ENCODE assay signal across 1 cellular context in genomic region chr7:118183586-118184391, GRCh38.
A peak's percentile ranks its signal among the peaks of the same experiment; 100 is the strongest.
TF ChIP-seq lines count a peak whose summit lies in the region.

TSS of gene LSM8 (plus strand) at chr7:118184164. CDS start at chr7:118184224, 60 bp downstream.

TF ChIP-seq in HepG2, 621 proteins besides CTCF, POLR2A, EP300 and RAD21 (continued from another document and continues in another):
- peak; percentile 97 for TF ChIP-seq ARID4A (CRISPR knock-in tag; IDR thresholded peaks at IDR 0.05; ENCODE audit: borderline replicate concordance)
- no peak for TF ChIP-seq ZHX1 (CRISPR knock-in tag; IDR thresholded peaks at IDR 0.05; ENCODE audit: low read depth)
- TF ChIP-seq HMGXB4 (CRISPR knock-in tag; IDR thresholded peaks at IDR 0.05; ENCODE audit: borderline replicate concordance in 1 of 2, low read depth in 1 of 2), result peak; percentile 71 to 75
- no peak; the same call in 1 of the 2 replicates for TF ChIP-seq TP53 (CRISPR knock-in tag; conservative IDR thresholded peaks at IDR 0.05)
- peak; percentile 86; the same call in 1 of the 2 replicates for TF ChIP-seq THAP7 (CRISPR knock-in tag; IDR thresholded peaks at IDR 0.05)
- no peak for TF ChIP-seq ZNF850 (CRISPR knock-in tag; conservative IDR thresholded peaks at IDR 0.05)
- no peak for TF ChIP-seq AKNA (CRISPR knock-in tag; IDR thresholded peaks at IDR 0.05; ENCODE audit: borderline replicate concordance)
- TF ChIP-seq SCMH1 (CRISPR knock-in tag; IDR thresholded peaks at IDR 0.05; ENCODE audit: borderline replicate concordance), result no peak
- no peak for TF ChIP-seq HHEX (CRISPR knock-in tag; IDR thresholded peaks at IDR 0.05)
- no peak for TF ChIP-seq KAT2B (IDR thresholded peaks at IDR 0.05; ENCODE audit: borderline replicate concordance, low read depth, low read length)
- no peak for TF ChIP-seq ZNF567 (CRISPR knock-in tag; IDR thresholded peaks at IDR 0.05; ENCODE audit: borderline replicate concordance)
- TF ChIP-seq XRCC5 (optimal IDR thresholded peaks at IDR 0.05; ENCODE audit: low read length), result peak; percentile 15
- TF ChIP-seq ARNT2 (CRISPR knock-in tag; IDR thresholded peaks at IDR 0.05; ENCODE audit: low read depth), result peak; percentile 94
- no peak for TF ChIP-seq PRDM4 (CRISPR knock-in tag; IDR thresholded peaks at IDR 0.05; ENCODE audit: borderline replicate concordance)
- TF ChIP-seq ZNF562 (CRISPR knock-in tag; IDR thresholded peaks at IDR 0.05; ENCODE audit: borderline replicate concordance), result no peak
- no peak for TF ChIP-seq ZNF670 (CRISPR knock-in tag; IDR thresholded peaks at IDR 0.05; ENCODE audit: borderline replicate concordance)
- TF ChIP-seq TMF1 (CRISPR knock-in tag; IDR thresholded peaks at IDR 0.05; ENCODE audit: low read depth), result no peak
- no peak for TF ChIP-seq ZMAT3 (CRISPR knock-in tag; conservative IDR thresholded peaks at IDR 0.05)
- TF ChIP-seq ZNF607 (CRISPR knock-in tag; IDR thresholded peaks at IDR 0.05; ENCODE audit: borderline replicate concordance), result peak; percentile 65; the same call in 1 of the 2 replicates
- peak; percentile 99 for TF ChIP-seq ZMYM4 (CRISPR knock-in tag; IDR thresholded peaks at IDR 0.05)
- no peak; the same call in 1 of the 2 replicates for TF ChIP-seq ZSCAN5A (CRISPR knock-in tag; IDR thresholded peaks at IDR 0.05; ENCODE audit: borderline replicate concordance)
- no peak for TF ChIP-seq REL (CRISPR knock-in tag; conservative IDR thresholded peaks at IDR 0.05)
- TF ChIP-seq SRSF4 (IDR thresholded peaks at IDR 0.05; ENCODE audit: low read depth, low read length, poor library complexity, severe bottlenecking), result no peak
- TF ChIP-seq ELK4 (CRISPR knock-in tag; IDR thresholded peaks at IDR 0.05; ENCODE audit: borderline replicate concordance), result no peak
- TF ChIP-seq RFX1 (IDR thresholded peaks at IDR 0.05), result no peak
- no peak for TF ChIP-seq MATR3 (CRISPR knock-in tag; IDR thresholded peaks at IDR 0.05)
- no peak for TF ChIP-seq ZNF576 (CRISPR knock-in tag; IDR thresholded peaks at IDR 0.05)
- no peak for TF ChIP-seq ZNF441 (CRISPR knock-in tag; IDR thresholded peaks at IDR 0.05; ENCODE audit: borderline replicate concordance)
- no peak for TF ChIP-seq NFIC (IDR thresholded peaks at IDR 0.05; ENCODE audit: low read length)
- 0 out of 2 replicates have a peak, but pooled peaks have one; percentile 36 for TF ChIP-seq JUND (CRISPR knock-in tag; IDR thresholded peaks at IDR 0.05)
